8 cellular contexts compared by ENCODE assay signal in the genomic region with DNA sequence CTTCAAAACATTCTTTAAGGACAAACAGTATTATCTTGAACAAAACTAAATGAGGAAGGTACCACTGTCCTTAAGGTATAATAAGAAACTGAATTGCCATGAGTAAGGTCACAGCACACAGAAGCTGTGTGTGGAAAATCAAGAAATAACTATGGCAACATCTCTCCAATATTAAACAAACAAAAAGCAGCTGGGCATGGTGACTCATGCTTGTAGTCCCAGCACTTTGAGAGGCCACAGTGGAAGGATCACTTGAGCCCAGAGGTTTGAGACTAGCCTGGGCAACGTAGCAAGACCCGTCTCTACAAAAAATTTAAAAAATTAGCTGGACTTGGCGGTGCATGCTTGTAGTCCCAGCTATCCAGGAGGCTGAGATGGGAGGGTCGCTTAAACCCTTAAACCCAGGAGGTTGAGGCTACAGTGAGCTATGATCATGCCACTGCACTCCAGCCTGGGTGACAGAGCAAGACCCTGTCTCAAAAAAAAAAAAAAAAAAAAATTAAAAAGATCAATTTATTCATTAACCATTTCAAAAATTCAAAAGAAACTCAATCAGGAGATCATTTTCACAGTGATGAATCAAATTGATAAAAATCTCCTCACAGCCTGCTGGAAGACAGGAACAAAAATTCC.
DNase-seq lines count a peak whose midpoint lies in the region; ATAC-seq and TF ChIP-seq lines count a peak whose summit lies in the region.

No MANE protein-coding gene starts in this region.

- H3K4me1 ChIP-seq in HEK293 (ENCODE audit: control insufficient read depth, insufficient read depth, low read length) (no peaks in the 10 kb centered on the region), SJCRH30 (peaks cover 4% of the 10 kb centered on the region; the same call in 1 of the 2 replicates), skeletal muscle tissue (ENCODE audit: control insufficient read depth in 3 of 3, insufficient read depth in 3 of 3, low read length in 3 of 3) (peaks cover 0 to 3% (median 2%) of the 10 kb centered on the region in 3 donors), sigmoid colon (peaks cover 0 to 21% (median 8%) of the 10 kb centered on the region in 4 donors)

- 62 to 74% methylated on average over 4 of the region's 4 CpGs for WGBS in sigmoid colon, 2 donors

- no peaks in the 10 kb centered on the region for H3K27me3 ChIP-seq in SJCRH30
- H3K27me3 ChIP-seq in skeletal muscle tissue (ENCODE audit: control insufficient read depth in 3 of 3, insufficient read depth in 3 of 3, low read length in 3 of 3): peaks cover 0 to 3% (median 0%) of the 10 kb centered on the region in 3 donors
- no peaks in the 10 kb centered on the region for H3K27me3 ChIP-seq in sigmoid colon

- no peak for TF ChIP-seq POLR2A in sigmoid colon (IDR thresholded peaks at IDR 0.05)

- no peaks in the 10 kb centered on the region for H3K9me3 Mint-ChIP-seq in activated naive CD8-positive, alpha-beta T cell treated with anti-CD3 and anti-CD28 coated beads for 36 hours

- no peaks in the 10 kb centered on the region for H3K36me3 Mint-ChIP-seq in activated naive CD8-positive, alpha-beta T cell treated with anti-CD3 and anti-CD28 coated beads for 36 hours

- H3K27ac ChIP-seq in HEK293 (ENCODE audit: extremely low read depth, low read depth, low read length) (no peak overlapping the region), SJCRH30 (no peak overlapping the region), skeletal muscle tissue (ENCODE audit: low read depth, low read length) (peak overlapping the region; percentile 42), sigmoid colon (peak overlapping the region in 1 of 4 donors; percentile 4)

- no peaks in the 10 kb centered on the region for H3K9me3 ChIP-seq in HEK293 (ENCODE audit: control insufficient read depth, insufficient read depth, low read depth, low read length)
- H3K9me3 ChIP-seq in SJCRH30 (replicated peaks): no peaks in the 10 kb centered on the region
- no peaks in the 10 kb centered on the region for H3K9me3 ChIP-seq in skeletal muscle tissue (ENCODE audit: control insufficient read depth in 3 of 3, low read length in 3 of 3)
- H3K9me3 ChIP-seq in sigmoid colon: no peaks in the 10 kb centered on the region

- H3K4me3 ChIP-seq in HEK293 (ENCODE audit: low read depth, low read length) (no peak overlapping the region), SJCRH30 (no peak overlapping the region), skeletal muscle tissue (ENCODE audit: low read length in 3 of 3) (no peak overlapping the region), sigmoid colon (no peak overlapping the region)

- POLR2A ChIA-PET in HEK293 (lab: Yijun Ruan, JAX): interaction anchor here (0.5 to 1.3 kb wide), 3 partner anchors 12 to 167 kb away, joined by 3 to 4 read pairs (median 3); no protein-coding TSS in a partner anchor

- no peaks in the 10 kb centered on the region for H3K4me1 Mint-ChIP-seq in activated naive CD8-positive, alpha-beta T cell treated with anti-CD3 and anti-CD28 coated beads for 36 hours

- no peak for TF ChIP-seq CTCF in HEK293 (tag by site-specific recombination; IDR thresholded peaks at IDR 0.05)
- TF ChIP-seq CTCF in sigmoid colon (IDR thresholded peaks at IDR 0.05): no peak

- intact Hi-C loops in sigmoid colon (cut with DNase I): no loop called here

- no peaks in the 10 kb centered on the region for H3K27me3 Mint-ChIP-seq in activated naive CD8-positive, alpha-beta T cell treated with anti-CD3 and anti-CD28 coated beads for 36 hours

- DNase-seq in SJCRH30 (peak; percentile 40 to 62), fibroblast of the conjunctiva (ENCODE audit: low read depth) (peak; percentile 86), iPS-NIHi7 (ENCODE audit: extremely low spot score) (no peak), sigmoid colon (no peak)
- no peak for DNase-seq in activated naive CD8-positive, alpha-beta T cell treated with anti-CD3 and anti-CD28 coated beads for 36 hours

- H3K27ac Mint-ChIP-seq in activated naive CD8-positive, alpha-beta T cell treated with anti-CD3 and anti-CD28 coated beads for 36 hours: no peak overlapping the region

- ATAC-seq in HG03565 (IDR thresholded peaks at IDR 0.05; ENCODE audit: unreplicated experiment): no peak

- CTCF ChIA-PET in HEK293 (lab: Yijun Ruan, JAX): no interaction called here

- no peak for TF ChIP-seq EP300 in sigmoid colon (IDR thresholded peaks at IDR 0.05)

- no peak overlapping the region for H3K9ac ChIP-seq in skeletal muscle tissue (ENCODE audit: low read depth in 1 of 3, low read length in 3 of 3)

- no peak overlapping the region for H3K4me3 Mint-ChIP-seq in activated naive CD8-positive, alpha-beta T cell treated with anti-CD3 and anti-CD28 coated beads for 36 hours

- no peaks in the 10 kb centered on the region for H3K36me3 ChIP-seq in HEK293 (ENCODE audit: control insufficient read depth in 2 of 2, insufficient read depth in 1 of 2, low read length in 2 of 2)
- no peaks in the 10 kb centered on the region for H3K36me3 ChIP-seq in SJCRH30
- no peaks in the 10 kb centered on the region for H3K36me3 ChIP-seq in skeletal muscle tissue (ENCODE audit: control insufficient read depth in 3 of 3, insufficient read depth in 3 of 3, low read length in 3 of 3)
- H3K36me3 ChIP-seq in sigmoid colon: no peaks in the 10 kb centered on the region

TF ChIP-seq in HEK293, 187 proteins besides CTCF, POLR2A, EP300 and RAD21 (continues in another document):
- TF ChIP-seq, protein P1, sequence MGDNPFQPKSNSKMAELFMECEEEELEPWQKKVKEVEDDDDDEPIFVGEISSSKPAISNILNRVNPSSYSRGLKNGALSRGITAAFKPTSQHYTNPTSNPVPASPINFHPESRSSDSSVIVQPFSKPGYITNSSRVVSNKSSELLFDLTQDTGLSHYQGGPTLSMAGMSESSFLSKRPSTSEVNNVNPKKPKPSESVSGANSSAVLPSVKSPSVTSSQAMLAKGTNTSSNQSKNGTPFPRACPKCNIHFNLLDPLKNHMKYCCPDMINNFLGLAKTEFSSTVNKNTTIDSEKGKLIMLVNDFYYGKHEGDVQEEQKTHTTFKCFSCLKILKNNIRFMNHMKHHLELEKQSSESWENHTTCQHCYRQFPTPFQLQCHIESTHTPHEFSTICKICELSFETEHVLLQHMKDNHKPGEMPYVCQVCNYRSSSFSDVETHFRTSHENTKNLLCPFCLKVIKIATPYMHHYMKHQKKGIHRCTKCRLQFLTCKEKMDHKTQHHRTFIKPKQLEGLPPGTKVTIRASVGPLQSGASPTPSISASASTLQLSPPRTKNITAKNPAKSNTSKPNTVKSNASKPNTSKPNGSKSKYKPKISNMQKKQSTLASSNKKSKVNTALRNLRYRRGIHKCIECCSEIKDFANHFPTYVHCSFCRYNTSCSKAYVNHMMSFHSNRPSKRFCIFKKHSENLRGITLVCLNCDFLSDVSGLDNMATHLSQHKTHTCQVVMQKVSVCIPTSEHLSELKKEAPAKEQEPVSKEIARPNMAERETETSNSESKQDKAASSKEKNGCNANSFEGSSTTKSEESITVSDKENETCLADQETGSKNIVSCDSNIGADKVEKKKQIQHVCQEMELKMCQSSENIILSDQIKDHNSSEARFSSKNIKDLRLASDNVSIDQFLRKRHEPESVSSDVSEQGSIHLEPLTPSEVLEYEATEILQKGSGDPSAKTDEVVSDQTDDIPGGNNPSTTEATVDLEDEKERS (tag by site-specific recombination; IDR thresholded peaks at IDR 0.05): 0 out of 2 replicates have a peak, but pooled peaks have one; percentile 28
- TF ChIP-seq, protein P2, sequence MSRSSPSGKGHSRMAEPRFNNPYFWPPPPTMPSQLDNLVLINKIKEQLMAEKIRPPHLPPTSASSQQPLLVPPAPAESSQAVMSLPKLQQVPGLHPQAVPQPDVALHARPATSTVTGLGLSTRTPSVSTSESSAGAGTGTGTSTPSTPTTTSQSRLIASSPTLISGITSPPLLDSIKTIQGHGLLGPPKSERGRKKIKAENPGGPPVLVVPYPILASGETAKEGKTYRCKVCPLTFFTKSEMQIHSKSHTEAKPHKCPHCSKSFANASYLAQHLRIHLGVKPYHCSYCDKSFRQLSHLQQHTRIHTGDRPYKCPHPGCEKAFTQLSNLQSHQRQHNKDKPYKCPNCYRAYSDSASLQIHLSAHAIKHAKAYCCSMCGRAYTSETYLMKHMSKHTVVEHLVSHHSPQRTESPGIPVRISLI (tag by site-specific recombination; IDR thresholded peaks at IDR 0.05): peak; percentile 68; the same call in 1 of the 2 replicates
- TF ChIP-seq ZEB2 (tag by site-specific recombination; IDR thresholded peaks at IDR 0.05): 0 out of 2 replicates have a peak, but pooled peaks have one; percentile 59
- no peak for TF ChIP-seq ZNF48 (tag by site-specific recombination; IDR thresholded peaks at IDR 0.05)
- TF ChIP-seq ZBTB17 (tag by site-specific recombination; IDR thresholded peaks at IDR 0.05): no peak
- no peak for TF ChIP-seq GLIS2 (tag by site-specific recombination; IDR thresholded peaks at IDR 0.05)
- TF ChIP-seq, protein P3, sequence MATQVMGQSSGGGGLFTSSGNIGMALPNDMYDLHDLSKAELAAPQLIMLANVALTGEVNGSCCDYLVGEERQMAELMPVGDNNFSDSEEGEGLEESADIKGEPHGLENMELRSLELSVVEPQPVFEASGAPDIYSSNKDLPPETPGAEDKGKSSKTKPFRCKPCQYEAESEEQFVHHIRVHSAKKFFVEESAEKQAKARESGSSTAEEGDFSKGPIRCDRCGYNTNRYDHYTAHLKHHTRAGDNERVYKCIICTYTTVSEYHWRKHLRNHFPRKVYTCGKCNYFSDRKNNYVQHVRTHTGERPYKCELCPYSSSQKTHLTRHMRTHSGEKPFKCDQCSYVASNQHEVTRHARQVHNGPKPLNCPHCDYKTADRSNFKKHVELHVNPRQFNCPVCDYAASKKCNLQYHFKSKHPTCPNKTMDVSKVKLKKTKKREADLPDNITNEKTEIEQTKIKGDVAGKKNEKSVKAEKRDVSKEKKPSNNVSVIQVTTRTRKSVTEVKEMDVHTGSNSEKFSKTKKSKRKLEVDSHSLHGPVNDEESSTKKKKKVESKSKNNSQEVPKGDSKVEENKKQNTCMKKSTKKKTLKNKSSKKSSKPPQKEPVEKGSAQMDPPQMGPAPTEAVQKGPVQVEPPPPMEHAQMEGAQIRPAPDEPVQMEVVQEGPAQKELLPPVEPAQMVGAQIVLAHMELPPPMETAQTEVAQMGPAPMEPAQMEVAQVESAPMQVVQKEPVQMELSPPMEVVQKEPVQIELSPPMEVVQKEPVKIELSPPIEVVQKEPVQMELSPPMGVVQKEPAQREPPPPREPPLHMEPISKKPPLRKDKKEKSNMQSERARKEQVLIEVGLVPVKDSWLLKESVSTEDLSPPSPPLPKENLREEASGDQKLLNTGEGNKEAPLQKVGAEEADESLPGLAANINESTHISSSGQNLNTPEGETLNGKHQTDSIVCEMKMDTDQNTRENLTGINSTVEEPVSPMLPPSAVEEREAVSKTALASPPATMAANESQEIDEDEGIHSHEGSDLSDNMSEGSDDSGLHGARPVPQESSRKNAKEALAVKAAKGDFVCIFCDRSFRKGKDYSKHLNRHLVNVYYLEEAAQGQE (tag by site-specific recombination; IDR thresholded peaks at IDR 0.05): no peak
- peak; percentile 62; the same call in 1 of the 2 replicates for TF ChIP-seq ZNF121 (tag by site-specific recombination; IDR thresholded peaks at IDR 0.05)
- no peak for TF ChIP-seq ZNF433 (tag by site-specific recombination; IDR thresholded peaks at IDR 0.05; ENCODE audit: low read depth)
- TF ChIP-seq ZNF629 (tag by site-specific recombination; IDR thresholded peaks at IDR 0.05): peak; percentile 32; the same call in 1 of the 2 replicates

Comparison
In these comparisons a context has a peak if more than half of its experiments do, and no peak if none do; other contexts are left out.
1. DNase-seq: peak in SJCRH30 (2 of 2) and fibroblast of the conjunctiva (single experiment); none in iPS-NIHi7 (single experiment), activated naive CD8-positive, alpha-beta T cell treated with anti-CD3 and anti-CD28 coated beads for 36 hours (single experiment) and sigmoid colon (single experiment).